In genomic region chr6:52157301-52157930, GRCh38 we compare ENCODE assay signal across 10 cellular contexts. TPM values are rescaled to one million over a fixed set of nuclear protein-coding genes. Genes with fewer than 3 reads are reported as not detected.
DNase-seq lines count a peak whose midpoint lies in the region; ATAC-seq and TF ChIP-seq lines count a peak whose summit lies in the region.
"Had no signal": no experiment of that assay in that cellular context is flagged by ENCODE, and none has a peak within 500 bp of the region (broad histone marks: within the 10 kb centered on the region; RNA-seq: fewer than 3 reads in every experiment).

No MANE protein-coding gene starts in this region.

- no peaks in the 10 kb centered on the region for H3K79me1 ChIP-seq in H9 (ENCODE audit: insufficient read depth, low read depth, low read length, poor library complexity, severe bottlenecking)

- no peak overlapping the region for H3K56ac ChIP-seq in H9 (ENCODE audit: insufficient read length, low read depth, low read length)

- H3K23ac ChIP-seq in H9 (ENCODE audit: insufficient read length, low read depth, low read length) = no peak overlapping the region

- H3K36me3 ChIP-seq in brain microvascular endothelial cell (replicated peaks) (no peaks in the 10 kb centered on the region), spleen (no peaks in the 10 kb centered on the region)
- H3K36me3 ChIP-seq: SJSA1 had no signal

- H3K4me1 ChIP-seq in spleen (peaks cover 0 to 9% (median 5%) of the 10 kb centered on the region in 6 donors), H9 (ENCODE audit: insufficient read depth, low read length) (peaks cover 22% of the 10 kb centered on the region)

- H2BK20ac ChIP-seq in H9 (ENCODE audit: low read depth, low read length, poor library complexity, severe bottlenecking) = no peak overlapping the region

- H3K27me3 ChIP-seq in brain microvascular endothelial cell (replicated peaks) (no peaks in the 10 kb centered on the region), spleen (replicated peaks in 1 of 7) (peaks cover 0 to 15% (median 0%) of the 10 kb centered on the region in 7 donors), H9 (ENCODE audit: insufficient read depth, low read length) (no peaks in the 10 kb centered on the region)
- H3K27me3 ChIP-seq: SJSA1 had no signal

- WGBS in spleen, 5 donors = 59 to 71% (median 67%) methylated on average over 7 of the region's 7 CpGs
- no CpG with 5 or more reads among the region's 7 CpGs for WGBS in H9 (ENCODE audit: extremely low coverage, insufficient read length, low lambda C conversion rate)

- intact Hi-C loops in spleen (cut with DNase I; ENCODE audit: low total_unique reads) = no loop called here

- no peak overlapping the region for H2BK15ac ChIP-seq in H9 (ENCODE audit: low read depth, low read length)

- no peak overlapping the region for H2BK5ac ChIP-seq in H9 (ENCODE audit: insufficient read length, low read length)

- H3K27ac ChIP-seq in brain microvascular endothelial cell (no peak overlapping the region), spleen (no peak overlapping the region), H9 (ENCODE audit: insufficient read length, low read depth, low read length) (no peak overlapping the region)
- H3K27ac ChIP-seq: SJSA1 had no signal

- H2BK120ac ChIP-seq in H9 (ENCODE audit: low read depth, low read length, poor library complexity, severe bottlenecking) = no peak overlapping the region

- H4K5ac ChIP-seq in H9 (ENCODE audit: insufficient read length, low read depth, low read length) = no peak overlapping the region

- H3T11ph ChIP-seq in H9 (ENCODE audit: low read length) = no peak overlapping the region

- H3K36me3 Mint-ChIP-seq in H9 (ENCODE audit: insufficient read depth in 1 of 3, low read depth in 3 of 3) = peaks cover 2 to 17% (median 14%) of the 10 kb centered on the region in 3 experiments

- no peaks in the 10 kb centered on the region for H3K79me2 ChIP-seq in H9 (ENCODE audit: insufficient read depth, low read length)

- H3K4me3 ChIP-seq in brain microvascular endothelial cell (ENCODE audit: low read depth, low read length) = no peak overlapping the region
- no peak overlapping the region for H3K4me3 ChIP-seq in spleen
- H3K4me3 ChIP-seq: SJSA1 had no signal

- H3K23me2 ChIP-seq in H9 (ENCODE audit: insufficient read length, low read depth, low read length, poor library complexity, severe bottlenecking) = no peaks in the 10 kb centered on the region

- H4K20me1 ChIP-seq in H9 (ENCODE audit: control insufficient read depth, insufficient read depth, insufficient read length) = no peaks in the 10 kb centered on the region

- ATAC-seq in GM19397 (IDR thresholded peaks at IDR 0.05; ENCODE audit: unreplicated experiment) = peak; percentile 40
- peak; percentile 66 for ATAC-seq in HG03175 (IDR thresholded peaks at IDR 0.05; ENCODE audit: unreplicated experiment)

- no peak overlapping the region for H3K4me3 Mint-ChIP-seq in H9

- TF ChIP-seq CTCF in brain microvascular endothelial cell (IDR thresholded peaks at IDR 0.05; ENCODE audit: low read depth, low read length, missing control alignments) (no peak), spleen (IDR thresholded peaks at IDR 0.05 in 8 of 11, conservative IDR thresholded peaks at IDR 0.05 in 3 of 11) (no peak), H9 (conservative IDR thresholded peaks at IDR 0.05) (no peak)

- H3K18ac ChIP-seq in H9 (ENCODE audit: insufficient read length, low read depth, low read length) = no peak overlapping the region

- in situ Hi-C loops in brain microvascular endothelial cell (cut with HindIII; ENCODE audit: low pct_ligation_motif_present, low sequenced_read_pairs) = no loop called here

- no peak overlapping the region for H3K14ac ChIP-seq in H9 (ENCODE audit: insufficient read depth, low read length)

- H2AFZ ChIP-seq in H9 (ENCODE audit: low read length) = no peak overlapping the region

- no peaks in the 10 kb centered on the region; the same call in 1 of the 2 replicates for H3K27me3 Mint-ChIP-seq in H9 (ENCODE audit: low read depth)

- no peak overlapping the region for H3K9ac ChIP-seq in H9 (ENCODE audit: extremely low read depth, insufficient read length, low read length)

- H3K4me1 Mint-ChIP-seq in H9 = peaks cover 41 to 44% of the 10 kb centered on the region in 2 experiments

- H2BK12ac ChIP-seq in H9 (ENCODE audit: insufficient read length, low read depth, low read length) = no peak overlapping the region

- H4K8ac ChIP-seq in H9 (replicated peaks; ENCODE audit: insufficient read length, low read depth, low read length) = no peak overlapping the region

- DNase-seq in AG08395 (ENCODE audit: low spot score) (peak; percentile 24), brain microvascular endothelial cell (peak; percentile 1), NCI-H146 treated with DMSO at 0.1 percent for 48 hours (lab: John Stamatoyannopoulos, UW; ENCODE audit: unreplicated experiment) (no peak), spleen (no peak), H9 (no peak), NCI-H2227 treated with DMSO at 0.1 percent for 48 hours (lab: John Stamatoyannopoulos, UW) (no peak)
- DNase-seq: DND-41 had no signal

- no peak overlapping the region for H2AK5ac ChIP-seq in H9 (ENCODE audit: insufficient read length, low read length)

- no peak for TF ChIP-seq POLR2A in spleen (IDR thresholded peaks at IDR 0.05)

- peaks cover 19% of the 10 kb centered on the region in 2 experiments for H3K9me3 Mint-ChIP-seq in H9

- H3K27ac Mint-ChIP-seq in H9 = no peak overlapping the region

- no peak overlapping the region for H3K4ac ChIP-seq in H9 (ENCODE audit: low read depth, low read length)

- H3K9me3 ChIP-seq in spleen = peaks cover 0 to 10% (median 8%) of the 10 kb centered on the region in 8 donors
- no peaks in the 10 kb centered on the region for H3K9me3 ChIP-seq in H9 (ENCODE audit: control insufficient read depth, low read depth, low read length)
- H3K9me3 ChIP-seq: SJSA1 had no signal

- H4K91ac ChIP-seq in H9 (ENCODE audit: insufficient read length, low read depth, low read length) = no peak overlapping the region

- H3K4me2 ChIP-seq in H9 (ENCODE audit: insufficient read depth, insufficient read length, low read length) = no peak overlapping the region

RNA-seq across cellular contexts. Expression of gene IL17A, which starts 28.8 kb away (rescaled TPM):
- total RNA-seq in spleen = not detected
- not detected for polyA plus RNA-seq in spleen
- total RNA-seq in H9 (2021) = not detected in 2 replicates
- total RNA-seq: SJSA1 had no signal

Comparison
In these comparisons a context has a peak if more than half of its experiments do, and no peak if none do; other contexts are left out.
1. DNase-seq: peak in AG08395 (single experiment) and brain microvascular endothelial cell (single experiment); none in NCI-H146 treated with DMSO at 0.1 percent for 48 hours (single experiment), spleen (single experiment), H9 (single experiment) and NCI-H2227 treated with DMSO at 0.1 percent for 48 hours (single experiment).